ENCODE assay signal across 8 cellular contexts in genomic region chr19:47707135-47707925, GRCh38. TPM values are rescaled to one million over a fixed set of nuclear protein-coding genes. Genes with fewer than 3 reads are reported as not detected.
DNase-seq lines count a peak whose midpoint lies in the region; ATAC-seq and TF ChIP-seq lines count a peak whose summit lies in the region.

No MANE protein-coding gene starts in this region.

- peaks cover 6% of the 10 kb centered on the region for H3K4me1 Mint-ChIP-seq in CD14-positive monocyte
- no peaks in the 10 kb centered on the region for H3K4me1 Mint-ChIP-seq in activated CD8-positive, alpha-beta T cell treated with anti-CD3 and anti-CD28 coated beads for 36 hours (ENCODE audit: low read depth)

- CTCF ChIA-PET in HEK293T (lab: Yijun Ruan, JAX): interaction anchor here (0.6 to 1.7 kb wide), 8 partner anchors 40 to 280 kb away, joined by 3 to 8 read pairs (median 4); no protein-coding TSS in a partner anchor
- CTCF ChIA-PET in activated CD8-positive, alpha-beta T cell treated with anti-CD3 and anti-CD28 coated beads for 36 hours (lab: Charles Lee): interaction anchor here (0.6 to 6.3 kb wide), 33 partner anchors 8 to 423 kb away, joined by 3 to 91 read pairs (median 4); partner anchors contain the start of genes DHX34 and NOP53

- H3K27me3 ChIP-seq in effector memory CD4-positive, alpha-beta T cell (replicated peaks; ENCODE audit: control insufficient read depth, insufficient read depth, low read length, poor library complexity, severe bottlenecking): no peaks in the 10 kb centered on the region

- peak; percentile 99 for ATAC-seq in activated CD8-positive, alpha-beta T cell treated with anti-CD3 and anti-CD28 coated beads for 36 hours
- ATAC-seq in mucosa of descending colon (peak; percentile 92), HG03175 (IDR thresholded peaks at IDR 0.05; ENCODE audit: unreplicated experiment) (no peak)

- H3K4me3 Mint-ChIP-seq in CD14-positive monocyte: peak overlapping the region in 1 of 2 donors; percentile 32
- no peak overlapping the region for H3K4me3 Mint-ChIP-seq in activated CD8-positive, alpha-beta T cell treated with anti-CD3 and anti-CD28 coated beads for 36 hours

- DNase-seq in CD14-positive monocyte (ENCODE audit: low spot score) (peak; percentile 72), HEK293T (ENCODE audit: extremely low spot score) (peak; percentile 85), NCI-H774 (lab: John Stamatoyannopoulos, UW) (peak; percentile 57), mucosa of descending colon (peak; percentile 65 to 82 (median 81))
- DNase-seq in activated CD8-positive, alpha-beta T cell treated with anti-CD3 and anti-CD28 coated beads for 36 hours: peak; percentile 88
- DNase-seq in effector memory CD4-positive, alpha-beta T cell: peak; percentile 29 to 54 (median 37)
- peak; percentile 35 to 59 for DNase-seq in stimulated activated CD8-positive, alpha-beta memory T cell treated with anti-CD3 and anti-CD28 coated beads, Interleukin-7, amount 100 ng/mL, for 1 hour (ENCODE audit: low read depth in 2 of 2)

- POLR2A ChIA-PET in HEK293T (lab: Yijun Ruan, JAX): interaction anchor here (1.0 kb wide), 1 partner anchor 270 kb away, joined by 3 read pairs; no protein-coding TSS in a partner anchor
- POLR2A ChIA-PET in activated CD8-positive, alpha-beta T cell treated with anti-CD3 and anti-CD28 coated beads for 36 hours (lab: Charles Lee): interaction anchor here (0.5 to 1.5 kb wide), 5 partner anchors 38 to 208 kb away, joined by 3 to 4 read pairs (median 3); no protein-coding TSS in a partner anchor

- peaks cover 0 to 5% (median 0%) of the 10 kb centered on the region in 7 donors for H3K9me3 Mint-ChIP-seq in CD14-positive monocyte
- H3K9me3 Mint-ChIP-seq in activated CD8-positive, alpha-beta T cell treated with anti-CD3 and anti-CD28 coated beads for 36 hours: no peaks in the 10 kb centered on the region

- H3K36me3 Mint-ChIP-seq in CD14-positive monocyte: peaks cover 10 to 11% of the 10 kb centered on the region in 2 donors
- H3K36me3 Mint-ChIP-seq in activated CD8-positive, alpha-beta T cell treated with anti-CD3 and anti-CD28 coated beads for 36 hours (ENCODE audit: low read depth): peaks cover 4% of the 10 kb centered on the region

- H3K36me3 ChIP-seq in effector memory CD4-positive, alpha-beta T cell (ENCODE audit: control insufficient read depth, insufficient read depth, low read length): peaks cover 10% of the 10 kb centered on the region
- no peaks in the 10 kb centered on the region for H3K36me3 ChIP-seq in mucosa of descending colon (ENCODE audit: low read depth)

- H3K27ac ChIP-seq in effector memory CD4-positive, alpha-beta T cell (ENCODE audit: insufficient read depth, low read length, poor library complexity, severe bottlenecking): no peak overlapping the region

- intact Hi-C loops in CD14-positive monocyte (cut with micrococcal nuclease) (loop anchor here in 1 of 2 donors (5.0 to 10.0 kb wide), 2 partner anchors 35 to 433 kb away; partner anchors contain the start of gene INAFM1), mucosa of descending colon (cut with DNase I, micrococcal nuclease) (loop anchor here in 1 of 2 donors (5.0 kb wide), 1 partner anchor 270 kb away; no protein-coding TSS in a partner anchor)
- intact Hi-C loops in activated CD8-positive, alpha-beta T cell treated with anti-CD3 and anti-CD28 coated beads for 36 hours (cut with micrococcal nuclease): loop anchor here (2.0 kb wide), 1 partner anchor 37 kb away; the partner anchor contains the start of gene NOP53

- no peak overlapping the region for H3K4me3 ChIP-seq in effector memory CD4-positive, alpha-beta T cell (ENCODE audit: insufficient read depth, low read depth, low read length, poor library complexity, severe bottlenecking)
- no peak overlapping the region for H3K4me3 ChIP-seq in mucosa of descending colon

- no peak overlapping the region for H3K27ac Mint-ChIP-seq in CD14-positive monocyte
- H3K27ac Mint-ChIP-seq in activated CD8-positive, alpha-beta T cell treated with anti-CD3 and anti-CD28 coated beads for 36 hours: no peak overlapping the region

- H3K9me3 ChIP-seq in effector memory CD4-positive, alpha-beta T cell (ENCODE audit: control insufficient read depth, low read length): no peaks in the 10 kb centered on the region
- H3K9me3 ChIP-seq in mucosa of descending colon: no peaks in the 10 kb centered on the region

- H3K4me1 ChIP-seq in effector memory CD4-positive, alpha-beta T cell (ENCODE audit: control insufficient read depth, insufficient read depth, low read length, poor library complexity, severe bottlenecking): no peaks in the 10 kb centered on the region
- peaks cover 4% of the 10 kb centered on the region for H3K4me1 ChIP-seq in mucosa of descending colon (ENCODE audit: low read depth)

- H3K27me3 Mint-ChIP-seq in CD14-positive monocyte (ENCODE audit: low read depth in 3 of 3): peaks cover 7 to 16% (median 12%) of the 10 kb centered on the region in 3 donors
- peaks cover 9% of the 10 kb centered on the region for H3K27me3 Mint-ChIP-seq in activated CD8-positive, alpha-beta T cell treated with anti-CD3 and anti-CD28 coated beads for 36 hours

- TF ChIP-seq CTCF in CD14-positive monocyte (IDR thresholded peaks at IDR 0.05) (peak; percentile 82), mucosa of descending colon (IDR thresholded peaks at IDR 0.05) (peak; percentile 86)
- TF ChIP-seq CTCF in activated CD8-positive, alpha-beta T cell treated with anti-CD3 and anti-CD28 coated beads for 36 hours (IDR thresholded peaks at IDR 0.05): peak; percentile 88

TF ChIP-seq in HEK293T, 16 proteins besides CTCF, POLR2A, EP300 and RAD21:
- TF ChIP-seq HDGF (IDR thresholded peaks at IDR 0.05; ENCODE audit: borderline replicate concordance) (no peak), NFRKB (IDR thresholded peaks at IDR 0.05) (no peak), FOXM1 (IDR thresholded peaks at IDR 0.05; ENCODE audit: borderline replicate concordance) (no peak), L3MBTL2 (conservative IDR thresholded peaks at IDR 0.05) (no peak), LEF1 (IDR thresholded peaks at IDR 0.05; ENCODE audit: borderline replicate concordance) (no peak), TARDBP (IDR thresholded peaks at IDR 0.05) (no peak), PKNOX1 (IDR thresholded peaks at IDR 0.05) (no peak), ZNF384 (IDR thresholded peaks at IDR 0.05) (no peak), FOXA1 (IDR thresholded peaks at IDR 0.05) (no peak), ARNT (IDR thresholded peaks at IDR 0.05) (no peak), CTBP1 (IDR thresholded peaks at IDR 0.05; ENCODE audit: borderline replicate concordance) (no peak), SUZ12 (IDR thresholded peaks at IDR 0.05) (no peak), FOXK2 (IDR thresholded peaks at IDR 0.05) (no peak), ELF4 (IDR thresholded peaks at IDR 0.05) (no peak), SP1 (IDR thresholded peaks at IDR 0.05) (no peak), BHLHE40 (IDR thresholded peaks at IDR 0.05; ENCODE audit: borderline replicate concordance) (no peak)

RNA-seq across cellular contexts. Expression of gene EHD2, which starts 5.9 kb away (rescaled TPM):
- polyA plus RNA-seq in CD14-positive monocyte: not detected
- 1 to 10 TPM; 1.1 to 1.4 TPM for total RNA-seq in activated CD8-positive, alpha-beta T cell treated with anti-CD3 and anti-CD28 coated beads for 36 hours
- total RNA-seq in mucosa of descending colon: 100 to 1,000 TPM in 1 of 3 donors, 10 to 100 TPM in 2; 10.8 to 108 (median 30.3) TPM

RNA-seq across cellular contexts. Expression of gene NOP53, which starts 38.0 kb away (rescaled TPM):
- polyA plus RNA-seq in CD14-positive monocyte: 10 to 100 TPM; 47.5 to 70.4 TPM
- total RNA-seq in activated CD8-positive, alpha-beta T cell treated with anti-CD3 and anti-CD28 coated beads for 36 hours: 100 to 1,000 TPM; 300 to 301 TPM
- total RNA-seq in mucosa of descending colon: 100 to 1,000 TPM; 237 to 391 (median 284) TPM

Comparison
In these comparisons a context has a peak if more than half of its experiments do, and no peak if none do; other contexts are left out.
1. DNase-seq: peak in every context shown above with its lines; median percentile 88 in activated CD8-positive, alpha-beta T cell treated with anti-CD3 and anti-CD28 coated beads for 36 hours; 85 in HEK293T; 81 in mucosa of descending colon; 72 in CD14-positive monocyte; 57 in NCI-H774; 47 in stimulated activated CD8-positive, alpha-beta memory T cell treated with anti-CD3 and anti-CD28 coated beads, Interleukin-7, amount 100 ng/mL, for 1 hour; 37 in effector memory CD4-positive, alpha-beta T cell.
2. RNA of gene EHD2, which starts 5.9 kb away (total RNA-seq): 10.8 to 108 TPM in mucosa of descending colon; 1.1 to 1.4 TPM in activated CD8-positive, alpha-beta T cell treated with anti-CD3 and anti-CD28 coated beads for 36 hours; every median in the first group is over 4 times any median in the second.
3. Peak in every context shown above with its lines, with median percentiles within 50 percentile points of each other: CTCF ChIP-seq.